In the genomic region with DNA sequence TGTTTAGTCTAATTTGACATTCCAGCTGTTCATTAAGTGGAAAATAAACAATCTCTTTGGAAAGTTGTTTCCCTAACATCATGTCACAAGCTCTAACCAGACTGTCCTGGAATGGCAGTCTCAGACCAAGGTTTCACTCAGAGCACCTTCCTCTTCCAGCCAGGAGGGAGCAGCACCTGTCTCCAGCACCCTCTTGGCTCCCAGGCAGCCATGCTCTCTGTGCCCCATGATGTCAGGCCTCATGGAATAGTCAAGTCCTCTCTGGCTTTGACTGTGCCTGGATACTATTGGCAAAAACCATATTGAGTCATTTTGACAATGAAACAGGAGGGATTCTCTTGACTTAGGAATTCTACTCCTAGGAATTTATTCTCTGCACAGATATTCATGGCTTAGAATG, we compare ENCODE assay signal across 9 cellular contexts.
DNase-seq lines count a peak whose midpoint lies in the region; ATAC-seq and TF ChIP-seq lines count a peak whose summit lies in the region.
"Had no signal": no experiment of that assay in that cellular context is flagged by ENCODE, and none has a peak within 500 bp of the region (broad histone marks: within the 10 kb centered on the region; RNA-seq: fewer than 3 reads in every experiment).

No MANE protein-coding gene starts in this region.

- H2AFZ ChIP-seq in GM23338 = no peak overlapping the region

- no peaks in the 10 kb centered on the region for H3K36me3 Mint-ChIP-seq in GM23338 (ENCODE audit: low read depth)
- H3K36me3 Mint-ChIP-seq: activated naive CD8-positive, alpha-beta T cell treated with anti-CD3 and anti-CD28 coated beads, Interleukin-2, amount 10 ng/mL, durations not matched to agents 7 days and 5 days had no signal

- no peaks in the 10 kb centered on the region for H3K36me3 ChIP-seq in GM23338 (ENCODE audit: insufficient read depth)

- peaks cover 2% of the 10 kb centered on the region for H3K27me3 Mint-ChIP-seq in GM23338 (ENCODE audit: insufficient read depth, low read depth, poor library complexity)
- H3K27me3 Mint-ChIP-seq: activated naive CD8-positive, alpha-beta T cell treated with anti-CD3 and anti-CD28 coated beads, Interleukin-2, amount 10 ng/mL, durations not matched to agents 7 days and 5 days had no signal

- H3K4me1 ChIP-seq in GM23338 (ENCODE audit: insufficient read depth) = peaks cover 5% of the 10 kb centered on the region

- in situ Hi-C loops in Caki2 (cut with HindIII; ENCODE audit: low pct_unique_long_range_greater_than_20kb, low sequenced_read_pairs) = no loop called here

- H3K79me2 ChIP-seq in GM23338 (replicated peaks; ENCODE audit: insufficient read depth) = no peaks in the 10 kb centered on the region

- no peaks in the 10 kb centered on the region for H3F3A ChIP-seq in GM23338 (replicated peaks; ENCODE audit: low read depth)

- no peaks in the 10 kb centered on the region for H3K27me3 ChIP-seq in GM23338 (ENCODE audit: insufficient read depth)

- peaks cover 4% of the 10 kb centered on the region; the same call in 1 of the 3 replicates for H3K4me1 Mint-ChIP-seq in GM23338
- H3K4me1 Mint-ChIP-seq: activated naive CD8-positive, alpha-beta T cell treated with anti-CD3 and anti-CD28 coated beads, Interleukin-2, amount 10 ng/mL, durations not matched to agents 7 days and 5 days had no signal

- H3K4me3 ChIP-seq in GM23338 = no peak overlapping the region
- no peak overlapping the region for H3K4me3 ChIP-seq in coronary artery

- no peak overlapping the region for H3K27ac ChIP-seq in GM23338 (ENCODE audit: low read depth)
- H3K27ac ChIP-seq in coronary artery = no peak overlapping the region

- no peak overlapping the region for H3K4me2 ChIP-seq in GM23338

- no peaks in the 10 kb centered on the region for H3K9me3 Mint-ChIP-seq in GM23338
- H3K9me3 Mint-ChIP-seq: activated naive CD8-positive, alpha-beta T cell treated with anti-CD3 and anti-CD28 coated beads, Interleukin-2, amount 10 ng/mL, durations not matched to agents 7 days and 5 days had no signal

- DNase-seq in Caki2 (ENCODE audit: low read depth) = peak; percentile 2
- peak; percentile 70 for DNase-seq in GM23338 (ENCODE audit: low spot score)
- peak; percentile 67 for DNase-seq in RKO (ENCODE audit: low spot score)
- peak; percentile 44 for DNase-seq in iPS-NIHi11 (ENCODE audit: low spot score)
- no peak for DNase-seq in stimulated activated CD4-positive, alpha-beta T cell treated with anti-CD3 and anti-CD28 coated beads, Interleukin-2, amount 100 ng/mL, for 24 hours
- DNase-seq in KG1 (lab: John Stamatoyannopoulos, UW) = no peak
- no peak for DNase-seq in germinal center (ENCODE audit: low spot score)
- DNase-seq in coronary artery (ENCODE audit: low spot score) = no peak
- DNase-seq: activated naive CD8-positive, alpha-beta T cell treated with anti-CD3 and anti-CD28 coated beads, Interleukin-2, amount 10 ng/mL, durations not matched to agents 7 days and 5 days had no signal

- peak; percentile 60 to 83 for TF ChIP-seq CTCF in GM23338 (conservative IDR thresholded peaks at IDR 0.05; ENCODE audit: low read depth in 2 of 2)
- TF ChIP-seq CTCF in coronary artery (IDR thresholded peaks at IDR 0.05) = no peak

- no peak overlapping the region for H3K4me3 Mint-ChIP-seq in GM23338
- H3K4me3 Mint-ChIP-seq: activated naive CD8-positive, alpha-beta T cell treated with anti-CD3 and anti-CD28 coated beads, Interleukin-2, amount 10 ng/mL, durations not matched to agents 7 days and 5 days had no signal

- no peaks in the 10 kb centered on the region for H4K20me1 ChIP-seq in GM23338 (replicated peaks; ENCODE audit: insufficient read depth)

- no peak overlapping the region for H3K27ac Mint-ChIP-seq in GM23338
- H3K27ac Mint-ChIP-seq: activated naive CD8-positive, alpha-beta T cell treated with anti-CD3 and anti-CD28 coated beads, Interleukin-2, amount 10 ng/mL, durations not matched to agents 7 days and 5 days had no signal

- peak; percentile 98 for ATAC-seq in GM23338

- H3K9me2 ChIP-seq in GM23338 (ENCODE audit: insufficient read depth) = no peaks in the 10 kb centered on the region

TF ChIP-seq in GM23338, 12 proteins besides CTCF, POLR2A, EP300 and RAD21:
- 0 out of 2 replicates have a peak, but pooled peaks have one; percentile 8 for TF ChIP-seq CREB1 (CRISPR knock-in tag; IDR thresholded peaks at IDR 0.05; ENCODE audit: low read depth)
- no peak for TF ChIP-seq ZNF114 (CRISPR knock-in tag; IDR thresholded peaks at IDR 0.05)

Comparison
In these comparisons a context has a peak if more than half of its experiments do, and no peak if none do; other contexts are left out.
1. DNase-seq: peak in Caki2 (single experiment), GM23338 (single experiment), RKO (single experiment) and iPS-NIHi11 (single experiment); none in stimulated activated CD4-positive, alpha-beta T cell treated with anti-CD3 and anti-CD28 coated beads, Interleukin-2, amount 100 ng/mL, for 24 hours (0 of 2), KG1 (single experiment), germinal center (single experiment) and coronary artery (single experiment).